1 cellular context compared by ENCODE assay signal in the genomic region with DNA sequence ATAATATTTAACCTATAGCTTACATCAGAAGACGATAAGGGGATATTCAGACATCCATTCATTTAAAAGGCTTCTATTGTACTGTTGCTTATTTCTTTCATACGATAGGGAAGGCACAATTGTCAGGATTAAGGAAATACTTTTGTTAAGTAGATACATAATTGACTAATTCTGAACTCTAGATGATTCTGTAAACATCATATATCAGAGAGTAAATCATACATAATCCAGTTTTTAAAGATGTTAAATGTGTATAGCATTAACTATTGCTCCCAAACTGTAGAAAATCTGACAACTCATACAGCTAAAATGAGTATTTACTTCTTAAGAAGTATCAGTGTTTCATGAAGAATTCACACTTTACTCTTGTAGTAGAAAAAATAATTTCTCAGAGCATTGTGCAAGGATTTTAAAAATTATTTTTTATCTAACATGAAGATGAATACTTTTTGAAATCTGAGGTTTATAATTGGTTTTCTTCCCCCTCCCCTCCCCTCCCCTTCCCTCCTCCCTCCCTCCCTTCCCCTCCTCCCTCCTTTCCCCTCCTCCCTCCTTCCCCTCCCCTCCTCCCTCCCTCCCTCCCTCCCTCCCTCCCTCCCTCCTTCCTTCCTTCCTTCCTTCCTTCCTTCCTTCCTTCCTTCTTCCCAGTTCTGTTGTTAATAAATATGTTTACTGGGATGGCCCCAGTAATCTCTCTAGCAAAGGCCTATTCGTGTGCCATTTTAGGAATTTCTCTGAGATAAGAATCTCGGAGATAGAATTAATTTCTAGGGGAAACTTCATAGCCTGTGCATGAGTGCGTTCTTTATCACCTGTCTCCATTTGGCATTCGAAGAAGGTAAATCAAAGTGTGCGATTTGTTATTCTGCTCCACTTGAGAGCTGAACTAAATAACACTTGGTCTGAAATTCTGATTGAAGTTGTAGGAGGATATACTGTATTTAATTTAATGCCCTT.
TF ChIP-seq lines count a peak whose summit lies in the region.

No MANE protein-coding gene starts in this region.

TF ChIP-seq in endothelial cell of umbilical vein, 7 proteins besides CTCF, POLR2A, EP300 and RAD21 (continued from another document):
- TF ChIP-seq GATA2 (IDR thresholded peaks at IDR 0.05; ENCODE audit: insufficient read depth, insufficient read length, low read depth, low read length) (no peak), JUN (IDR thresholded peaks at IDR 0.05; ENCODE audit: borderline replicate concordance, insufficient read depth, insufficient read length, low read depth) (no peak), FOS (IDR thresholded peaks at IDR 0.05; ENCODE audit: borderline replicate concordance, insufficient read depth, low read length) (no peak), MYC (IDR thresholded peaks at IDR 0.05; ENCODE audit: low read depth, low read length) (no peak), MAX (IDR thresholded peaks at IDR 0.05; ENCODE audit: insufficient read depth, insufficient read length) (no peak)
